ENCODE assay signal across 1 cellular context in genomic region chr2:60890393-60890707, GRCh38.
TF ChIP-seq lines count a peak whose summit lies in the region.

No MANE protein-coding gene starts in this region.

TF ChIP-seq in SK-N-SH, 30 proteins besides CTCF, POLR2A, EP300 and RAD21 (continued from another document):
- no peak for TF ChIP-seq IRF3 (IDR thresholded peaks at IDR 0.05; ENCODE audit: low read depth, low read length)
- TF ChIP-seq SIN3A (IDR thresholded peaks at IDR 0.05; ENCODE audit: borderline replicate concordance, low read depth, low read length) = no peak
- TF ChIP-seq CHD2 (IDR thresholded peaks at IDR 0.05; ENCODE audit: low read length, partially characterized antibody) = no peak
- no peak for TF ChIP-seq YY1 (IDR thresholded peaks at IDR 0.05; ENCODE audit: low read depth)
- no peak for TF ChIP-seq FOSL2 (IDR thresholded peaks at IDR 0.05; ENCODE audit: borderline replicate concordance, low read depth)
- TF ChIP-seq FOXJ3 (CRISPR knock-in tag; IDR thresholded peaks at IDR 0.05) = no peak
- TF ChIP-seq MXI1 (IDR thresholded peaks at IDR 0.05; ENCODE audit: low read depth, low read length) = no peak
